1 cellular context compared by ENCODE assay signal in the genomic region with DNA sequence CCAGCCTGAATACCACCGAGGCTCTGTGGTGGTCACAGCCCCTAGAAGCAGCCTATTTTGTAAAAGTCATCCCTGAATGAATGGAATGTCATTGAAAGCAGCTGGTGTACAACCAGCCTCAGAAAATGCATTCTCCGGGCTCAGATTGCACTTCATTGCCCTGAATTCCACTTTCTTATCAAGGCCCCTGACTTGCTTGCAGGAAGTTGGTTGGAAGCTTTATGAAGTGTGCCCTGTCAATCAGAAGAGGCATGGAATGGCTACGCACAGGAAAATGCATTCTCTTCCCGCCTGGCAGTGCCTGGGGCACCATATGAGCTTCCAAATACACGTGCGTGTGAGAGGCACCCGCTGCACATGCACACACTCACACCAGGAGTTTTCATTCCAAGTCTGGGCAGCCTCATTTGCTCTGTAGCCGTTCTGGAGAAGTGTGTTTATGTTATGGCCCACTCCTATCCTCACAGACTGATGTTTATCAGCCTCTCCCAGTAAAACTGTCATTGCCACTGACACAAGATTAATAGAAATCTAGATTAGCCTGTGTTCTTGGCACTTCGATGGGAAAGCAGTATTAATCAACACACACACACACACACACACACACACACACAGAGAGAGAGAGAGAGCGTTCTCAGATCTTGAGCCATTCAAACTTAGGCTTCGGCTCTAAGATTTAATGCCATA.
TF ChIP-seq lines count a peak whose summit lies in the region.

No MANE protein-coding gene starts in this region.

TF ChIP-seq in GM23338, 12 proteins besides CTCF, POLR2A, EP300 and RAD21 (continued from another document):
- TF ChIP-seq, protein P1, sequence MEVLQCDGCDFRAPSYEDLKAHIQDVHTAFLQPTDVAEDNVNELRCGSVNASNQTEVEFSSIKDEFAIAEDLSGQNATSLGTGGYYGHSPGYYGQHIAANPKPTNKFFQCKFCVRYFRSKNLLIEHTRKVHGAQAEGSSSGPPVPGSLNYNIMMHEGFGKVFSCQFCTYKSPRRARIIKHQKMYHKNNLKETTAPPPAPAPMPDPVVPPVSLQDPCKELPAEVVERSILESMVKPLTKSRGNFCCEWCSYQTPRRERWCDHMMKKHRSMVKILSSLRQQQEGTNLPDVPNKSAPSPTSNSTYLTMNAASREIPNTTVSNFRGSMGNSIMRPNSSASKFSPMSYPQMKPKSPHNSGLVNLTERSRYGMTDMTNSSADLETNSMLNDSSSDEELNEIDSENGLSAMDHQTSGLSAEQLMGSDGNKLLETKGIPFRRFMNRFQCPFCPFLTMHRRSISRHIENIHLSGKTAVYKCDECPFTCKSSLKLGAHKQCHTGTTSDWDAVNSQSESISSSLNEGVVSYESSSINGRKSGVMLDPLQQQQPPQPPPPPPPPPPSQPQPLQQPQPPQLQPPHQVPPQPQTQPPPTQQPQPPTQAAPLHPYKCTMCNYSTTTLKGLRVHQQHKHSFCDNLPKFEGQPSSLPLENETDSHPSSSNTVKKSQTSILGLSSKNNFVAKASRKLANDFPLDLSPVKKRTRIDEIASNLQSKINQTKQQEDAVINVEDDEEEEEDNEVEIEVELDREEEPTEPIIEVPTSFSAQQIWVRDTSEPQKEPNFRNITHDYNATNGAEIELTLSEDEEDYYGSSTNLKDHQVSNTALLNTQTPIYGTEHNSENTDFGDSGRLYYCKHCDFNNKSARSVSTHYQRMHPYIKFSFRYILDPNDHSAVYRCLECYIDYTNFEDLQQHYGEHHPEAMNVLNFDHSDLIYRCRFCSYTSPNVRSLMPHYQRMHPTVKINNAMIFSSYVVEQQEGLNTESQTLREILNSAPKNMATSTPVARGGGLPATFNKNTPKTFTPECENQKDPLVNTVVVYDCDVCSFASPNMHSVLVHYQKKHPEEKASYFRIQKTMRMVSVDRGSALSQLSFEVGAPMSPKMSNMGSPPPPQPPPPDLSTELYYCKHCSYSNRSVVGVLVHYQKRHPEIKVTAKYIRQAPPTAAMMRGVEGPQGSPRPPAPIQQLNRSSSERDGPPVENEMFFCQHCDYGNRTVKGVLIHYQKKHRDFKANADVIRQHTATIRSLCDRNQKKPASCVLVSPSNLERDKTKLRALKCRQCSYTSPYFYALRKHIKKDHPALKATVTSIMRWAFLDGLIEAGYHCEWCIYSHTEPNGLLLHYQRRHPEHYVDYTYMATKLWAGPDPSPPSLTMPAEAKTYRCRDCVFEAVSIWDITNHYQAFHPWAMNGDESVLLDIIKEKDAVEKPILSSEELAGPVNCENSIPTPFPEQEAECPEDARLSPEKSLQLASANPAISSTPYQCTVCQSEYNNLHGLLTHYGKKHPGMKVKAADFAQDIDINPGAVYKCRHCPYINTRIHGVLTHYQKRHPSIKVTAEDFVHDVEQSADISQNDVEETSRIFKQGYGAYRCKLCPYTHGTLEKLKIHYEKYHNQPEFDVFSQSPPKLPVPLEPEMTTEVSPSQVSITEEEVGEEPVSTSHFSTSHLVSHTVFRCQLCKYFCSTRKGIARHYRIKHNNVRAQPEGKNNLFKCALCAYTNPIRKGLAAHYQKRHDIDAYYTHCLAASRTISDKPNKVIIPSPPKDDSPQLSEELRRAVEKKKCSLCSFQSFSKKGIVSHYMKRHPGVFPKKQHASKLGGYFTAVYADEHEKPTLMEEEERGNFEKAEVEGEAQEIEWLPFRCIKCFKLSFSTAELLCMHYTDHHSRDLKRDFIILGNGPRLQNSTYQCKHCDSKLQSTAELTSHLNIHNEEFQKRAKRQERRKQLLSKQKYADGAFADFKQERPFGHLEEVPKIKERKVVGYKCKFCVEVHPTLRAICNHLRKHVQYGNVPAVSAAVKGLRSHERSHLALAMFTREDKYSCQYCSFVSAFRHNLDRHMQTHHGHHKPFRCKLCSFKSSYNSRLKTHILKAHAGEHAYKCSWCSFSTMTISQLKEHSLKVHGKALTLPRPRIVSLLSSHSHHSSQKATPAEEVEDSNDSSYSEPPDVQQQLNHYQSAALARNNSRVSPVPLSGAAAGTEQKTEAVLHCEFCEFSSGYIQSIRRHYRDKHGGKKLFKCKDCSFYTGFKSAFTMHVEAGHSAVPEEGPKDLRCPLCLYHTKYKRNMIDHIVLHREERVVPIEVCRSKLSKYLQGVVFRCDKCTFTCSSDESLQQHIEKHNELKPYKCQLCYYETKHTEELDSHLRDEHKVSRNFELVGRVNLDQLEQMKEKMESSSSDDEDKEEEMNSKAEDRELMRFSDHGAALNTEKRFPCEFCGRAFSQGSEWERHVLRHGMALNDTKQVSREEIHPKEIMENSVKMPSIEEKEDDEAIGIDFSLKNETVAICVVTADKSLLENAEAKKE (CRISPR knock-in tag; IDR thresholded peaks at IDR 0.05): no peak
- TF ChIP-seq, protein P2, sequence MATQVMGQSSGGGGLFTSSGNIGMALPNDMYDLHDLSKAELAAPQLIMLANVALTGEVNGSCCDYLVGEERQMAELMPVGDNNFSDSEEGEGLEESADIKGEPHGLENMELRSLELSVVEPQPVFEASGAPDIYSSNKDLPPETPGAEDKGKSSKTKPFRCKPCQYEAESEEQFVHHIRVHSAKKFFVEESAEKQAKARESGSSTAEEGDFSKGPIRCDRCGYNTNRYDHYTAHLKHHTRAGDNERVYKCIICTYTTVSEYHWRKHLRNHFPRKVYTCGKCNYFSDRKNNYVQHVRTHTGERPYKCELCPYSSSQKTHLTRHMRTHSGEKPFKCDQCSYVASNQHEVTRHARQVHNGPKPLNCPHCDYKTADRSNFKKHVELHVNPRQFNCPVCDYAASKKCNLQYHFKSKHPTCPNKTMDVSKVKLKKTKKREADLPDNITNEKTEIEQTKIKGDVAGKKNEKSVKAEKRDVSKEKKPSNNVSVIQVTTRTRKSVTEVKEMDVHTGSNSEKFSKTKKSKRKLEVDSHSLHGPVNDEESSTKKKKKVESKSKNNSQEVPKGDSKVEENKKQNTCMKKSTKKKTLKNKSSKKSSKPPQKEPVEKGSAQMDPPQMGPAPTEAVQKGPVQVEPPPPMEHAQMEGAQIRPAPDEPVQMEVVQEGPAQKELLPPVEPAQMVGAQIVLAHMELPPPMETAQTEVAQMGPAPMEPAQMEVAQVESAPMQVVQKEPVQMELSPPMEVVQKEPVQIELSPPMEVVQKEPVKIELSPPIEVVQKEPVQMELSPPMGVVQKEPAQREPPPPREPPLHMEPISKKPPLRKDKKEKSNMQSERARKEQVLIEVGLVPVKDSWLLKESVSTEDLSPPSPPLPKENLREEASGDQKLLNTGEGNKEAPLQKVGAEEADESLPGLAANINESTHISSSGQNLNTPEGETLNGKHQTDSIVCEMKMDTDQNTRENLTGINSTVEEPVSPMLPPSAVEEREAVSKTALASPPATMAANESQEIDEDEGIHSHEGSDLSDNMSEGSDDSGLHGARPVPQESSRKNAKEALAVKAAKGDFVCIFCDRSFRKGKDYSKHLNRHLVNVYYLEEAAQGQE (IDR thresholded peaks at IDR 0.05; ENCODE audit: unreplicated experiment): no peak
- no peak for TF ChIP-seq EZH2phosphoT487 (IDR thresholded peaks at IDR 0.05; ENCODE audit: unreplicated experiment)
TF ChIP-seq in GM23338: peak in this region for 0.
